In the genomic region with DNA sequence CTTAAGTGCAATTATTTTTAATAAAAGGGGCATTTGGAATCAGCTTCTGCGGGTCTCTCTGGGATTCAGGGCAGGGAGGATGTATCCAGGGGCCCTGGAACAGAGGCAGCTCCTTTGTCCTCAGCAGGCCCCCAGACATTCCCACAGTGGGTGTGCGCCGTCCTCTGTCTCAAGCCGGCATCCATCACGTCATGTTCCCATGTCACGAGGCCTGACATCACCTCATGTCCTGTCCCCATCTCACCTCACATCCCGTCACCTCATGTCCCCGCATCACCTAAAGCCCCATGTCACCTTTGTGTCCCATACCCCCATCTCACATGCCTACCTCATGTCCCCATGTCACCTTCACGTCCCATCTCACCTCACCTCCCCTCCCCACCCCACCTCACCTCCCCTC, we compare ENCODE assay signal across 24 cellular contexts. TPM values are rescaled to one million over a fixed set of nuclear protein-coding genes. Genes with fewer than 3 reads are reported as not detected.
DNase-seq lines count a peak whose midpoint lies in the region; ATAC-seq, FAIRE-seq and TF ChIP-seq lines count a peak whose summit lies in the region.
"Had no signal": no experiment of that assay in that cellular context is flagged by ENCODE, and none has a peak within 500 bp of the region (broad histone marks: within the 10 kb centered on the region; RNA-seq: fewer than 3 reads in every experiment).

No MANE protein-coding gene starts in this region.

- no peak overlapping the region for H3K27ac Mint-ChIP-seq in activated B cell treated with CpG ODN at 0.5 μM for 24 hours
- H3K27ac Mint-ChIP-seq: CD4-positive, alpha-beta T cell; GM23338; IgD-negative memory B cell had no signal

- H3K9me3 ChIP-seq in HepG2 (ENCODE audit: low read length) (no peaks in the 10 kb centered on the region), right lobe of liver (no peaks in the 10 kb centered on the region), kidney (ENCODE audit: control insufficient read depth in 1 of 2, low read length in 2 of 2) (no peaks in the 10 kb centered on the region), suprapubic skin (no peaks in the 10 kb centered on the region), SJCRH30 (replicated peaks) (peaks cover 4% of the 10 kb centered on the region; the same call in 1 of the 2 replicates)

- no peak overlapping the region for H2AFZ ChIP-seq in HepG2 (ENCODE audit: low read length)
- H2AFZ ChIP-seq: GM23338 had no signal

- POLR2A ChIA-PET in HepG2 (lab: Yijun Ruan, JAX) (interaction anchor here (1.0 kb wide), 1 partner anchor 18 kb away, joined by 3 read pairs; a partner anchor contains a TSS), activated B cell treated with CpG ODN at 0.5 μM for 24 hours (lab: Charles Lee) (no interaction called here)

- intact Hi-C loops in HepG2 (cut with micrococcal nuclease; ENCODE audit: unreplicated experiment), result no loop called here
- intact Hi-C loops in right lobe of liver (cut with DNase I), result no loop called here
- intact Hi-C loops in activated B cell treated with CpG ODN at 0.5 μM for 24 hours (cut with micrococcal nuclease), result no loop called here
- intact Hi-C loops in kidney (cut with DNase I), result no loop called here

- H3K9ac ChIP-seq in HepG2 (ENCODE audit: insufficient read depth, low read depth, low read length), result no peak overlapping the region
- no peak overlapping the region for H3K9ac ChIP-seq in kidney (ENCODE audit: low read length in 2 of 2)
- H3K9ac ChIP-seq: BLaER1 had no signal

- peaks cover 5% of the 10 kb centered on the region for H3K36me3 Mint-ChIP-seq in activated B cell treated with CpG ODN at 0.5 μM for 24 hours (ENCODE audit: low read depth)
- H3K36me3 Mint-ChIP-seq: IgD-negative memory B cell had no signal

- H3K36me3 ChIP-seq in HepG2 (replicated peaks in 1 of 2; ENCODE audit: control insufficient read depth in 1 of 2, insufficient read depth in 2 of 2, low read length in 2 of 2) (no peaks in the 10 kb centered on the region), right lobe of liver (no peaks in the 10 kb centered on the region), kidney (ENCODE audit: control insufficient read depth in 1 of 2, insufficient read depth in 2 of 2, low read length in 2 of 2) (no peaks in the 10 kb centered on the region), suprapubic skin (peaks cover 29% of the 10 kb centered on the region), SJCRH30 (no peaks in the 10 kb centered on the region)

- TF ChIP-seq POLR2A in HepG2 (IDR thresholded peaks at IDR 0.05; ENCODE audit: insufficient read depth in 1 of 2, low read depth in 2 of 2, low read length in 2 of 2), result no peak
- no peak for TF ChIP-seq POLR2A in right lobe of liver (IDR thresholded peaks at IDR 0.05)
- no peak for TF ChIP-seq POLR2A in suprapubic skin (IDR thresholded peaks at IDR 0.05)

- peaks cover 3% of the 10 kb centered on the region for H3K9me3 Mint-ChIP-seq in activated B cell treated with CpG ODN at 0.5 μM for 24 hours
- H3K9me3 Mint-ChIP-seq: CD4-positive, alpha-beta T cell; GM23338 had no signal

- H3K27ac ChIP-seq in HepG2 (ENCODE audit: extremely low read length, insufficient read depth, low read length) (no peak overlapping the region), right lobe of liver (no peak overlapping the region), kidney (ENCODE audit: low read depth in 2 of 2, low read length in 2 of 2) (no peak overlapping the region), suprapubic skin (no peak overlapping the region), SJCRH30 (no peak overlapping the region)
- H3K27ac ChIP-seq: BLaER1 had no signal

- no peak for DNase-seq in HepG2 (ENCODE audit: low spot score)
- DNase-seq in right lobe of liver, result no peak
- DNase-seq in activated B cell treated with CpG ODN at 0.5 μM for 24 hours, result peak; percentile 9
- DNase-seq in kidney, result peak; percentile 37
- DNase-seq in suprapubic skin (ENCODE audit: low spot score in 2 of 2), result peak; percentile 29 to 65
- DNase-seq in SJCRH30, result no peak
- DNase-seq in NCI-H2196 treated with DMSO at 0.1 percent for 48 hours (lab: John Stamatoyannopoulos, UW; ENCODE audit: unreplicated experiment), result no peak
- DNase-seq in stimulated activated CD4-positive, alpha-beta T cell treated with anti-CD3 and anti-CD28 coated beads, Interleukin-4, amount 100 ng/mL, for 24 hours, result no peak
- DNase-seq: CD4-positive, alpha-beta T cell; COR-L47; DMS153; Karpas-422; MV-4-11; NCI-H1105 treated with DMSO at 0.1 percent for 48 hours; NCI-H2029 treated with DMSO at 0.1 percent for 48 hours; NCI-H345; OCI-M1; Right ventricle myocardium superior had no signal

- TF ChIP-seq EP300 in HepG2 (IDR thresholded peaks at IDR 0.05; ENCODE audit: low read depth in 2 of 2, low read length in 2 of 2), result no peak
- no peak for TF ChIP-seq EP300 in HepG2 (CRISPR knock-in tag; IDR thresholded peaks at IDR 0.05; ENCODE audit: borderline replicate concordance)
- TF ChIP-seq EP300 in suprapubic skin (IDR thresholded peaks at IDR 0.05), result no peak

- in situ Hi-C loops in HepG2 (cut with HindIII; ENCODE audit: extremely low pct_ligation_motif_present, low pct_unique_long_range_greater_than_20kb), result loop anchor here (5.0 kb wide), 1 partner anchor 113 kb away; no protein-coding TSS in a partner anchor

- TF ChIP-seq CTCF in HepG2 (CRISPR knock-in tag; IDR thresholded peaks at IDR 0.05), result no peak
- TF ChIP-seq CTCF in right lobe of liver (IDR thresholded peaks at IDR 0.05), result no peak
- TF ChIP-seq CTCF in activated B cell treated with CpG ODN at 0.5 μM for 24 hours (IDR thresholded peaks at IDR 0.05), result no peak
- TF ChIP-seq CTCF in kidney (IDR thresholded peaks at IDR 0.05; ENCODE audit: borderline replicate concordance, extremely low read depth, insufficient read depth), result no peak
- TF ChIP-seq CTCF in suprapubic skin (IDR thresholded peaks at IDR 0.05), result no peak

- no peak for ATAC-seq in HepG2
- no peak for ATAC-seq in right lobe of liver
- no peak for ATAC-seq in activated B cell treated with CpG ODN at 0.5 μM for 24 hours (ENCODE audit: low read depth)
- ATAC-seq: GM23338, HCT116 had no signal

- H3K4me3 Mint-ChIP-seq in activated B cell treated with CpG ODN at 0.5 μM for 24 hours, result no peak overlapping the region
- H3K4me3 Mint-ChIP-seq: CD4-positive, alpha-beta T cell; GM23338; IgD-negative memory B cell had no signal

- H3K27me3 ChIP-seq in HepG2 (ENCODE audit: control insufficient read depth in 1 of 2, insufficient read depth in 2 of 2, low read length in 2 of 2) (no peaks in the 10 kb centered on the region; a peak in 1 of 5 replicates), right lobe of liver (no peaks in the 10 kb centered on the region), suprapubic skin (no peaks in the 10 kb centered on the region), SJCRH30 (peaks cover 6% of the 10 kb centered on the region; the same call in 1 of the 2 replicates)
- H3K27me3 ChIP-seq: BLaER1 had no signal

- no peaks in the 10 kb centered on the region for H3K4me1 Mint-ChIP-seq in activated B cell treated with CpG ODN at 0.5 μM for 24 hours
- H3K4me1 Mint-ChIP-seq: IgD-negative memory B cell had no signal

- no peak for TF ChIP-seq RAD21 in HepG2 (CRISPR knock-in tag; IDR thresholded peaks at IDR 0.05)

- no peaks in the 10 kb centered on the region for H3K27me3 Mint-ChIP-seq in activated B cell treated with CpG ODN at 0.5 μM for 24 hours
- H3K27me3 Mint-ChIP-seq: CD4-positive, alpha-beta T cell had no signal

- H3K4me3 ChIP-seq in HepG2 (replicated peaks in 1 of 3; ENCODE audit: insufficient read depth in 1 of 3, low read depth in 2 of 3, low read length in 3 of 3) (no peak overlapping the region), right lobe of liver (no peak overlapping the region), kidney (ENCODE audit: low read length in 2 of 2) (no peak overlapping the region), suprapubic skin (no peak overlapping the region), SJCRH30 (no peak overlapping the region)
- H3K4me3 ChIP-seq: BLaER1, GM23338 had no signal

- H3K79me2 ChIP-seq in HepG2 (ENCODE audit: insufficient read depth, low read length), result no peaks in the 10 kb centered on the region

- 93% methylated on average over 9 of the region's 9 CpGs for WGBS in HepG2 (ENCODE audit: low lambda C conversion rate)
- 81% methylated on average over 5 of the region's 9 CpGs for WGBS in right lobe of liver (ENCODE audit: insufficient coverage, low coverage, low lambda C conversion rate, missing lambda C conversion rate)
- 91% methylated on average over 9 of the region's 9 CpGs for WGBS in suprapubic skin

- BruUV-seq in HepG2 (replicated peaks; lab: Mats Ljungman, UMichigan), result no TSS peak

- no peaks in the 10 kb centered on the region for H4K20me1 ChIP-seq in HepG2 (ENCODE audit: insufficient read depth, low read length)
- H4K20me1 ChIP-seq: BLaER1 had no signal

- no peak for FAIRE-seq in HepG2 (lab: Jason Lieb, UNC)
- FAIRE-seq in kidney (lab: Jason Lieb, UNC), result no peak
- FAIRE-seq: GM12892, RCC 7860 had no signal

- no peak overlapping the region for H3K4me2 ChIP-seq in HepG2 (ENCODE audit: low read depth, low read length)
- H3K4me2 ChIP-seq: GM23338 had no signal

- CTCF ChIA-PET in HepG2 (lab: Yijun Ruan, JAX; ENCODE audit: low intra/inter-chr PET ratio, low total read pairs), result no interaction called here
- CTCF ChIA-PET in activated B cell treated with CpG ODN at 0.5 μM for 24 hours (lab: Charles Lee), result no interaction called here

- H3K4me1 ChIP-seq in HepG2 (ENCODE audit: insufficient read depth, low read length) (peaks cover 13% of the 10 kb centered on the region), right lobe of liver (no peaks in the 10 kb centered on the region), kidney (ENCODE audit: control insufficient read depth in 1 of 2, insufficient read depth in 1 of 2, low read depth in 1 of 2, low read length in 2 of 2) (peaks cover 0 to 4% of the 10 kb centered on the region in 2 donors), suprapubic skin (peaks cover 4% of the 10 kb centered on the region), SJCRH30 (peaks cover 20% of the 10 kb centered on the region)

RNA-seq across cellular contexts. Expression of a gene that starts 18.5 kb away (rescaled TPM):
- total RNA-seq in HepG2 (2016; rRNA removed; fragmentation: Illumina TruSeq; extraction: Trizol) (13.4 and 36.4 TPM in 2 replicates), right lobe of liver (10 to 100 TPM; 42.7 to 94.1 (median 71.0) TPM), activated B cell treated with CpG ODN at 0.5 μM for 24 hours (19.6 and 20.2 TPM in 2 replicates), kidney (62.3 TPM), suprapubic skin (10 to 100 TPM; 39.4 to 59.9 (median 45.3) TPM)
- total RNA-seq in HepG2 (2016; cell fraction: cytosol; rRNA removed; fragmentation: Illumina TruSeq; extraction: Trizol; ENCODE audit: low read depth), result 13.8 and 16.4 TPM in 2 replicates
- 12.1 and 36.9 TPM in 2 replicates for total RNA-seq in HepG2 (2016; cell fraction: insoluble cytoplasmic fraction; rRNA removed; fragmentation: Illumina TruSeq; extraction: Trizol)
- total RNA-seq in HepG2 (2016; cell fraction: membrane; rRNA removed; fragmentation: Illumina TruSeq; extraction: Trizol), result 20.3 and 20.7 TPM in 2 replicates
- 47.6 and 57.6 TPM in 2 replicates for total RNA-seq in HepG2 (2016; cell fraction: nucleus; rRNA removed; fragmentation: Illumina TruSeq; extraction: Trizol)
- polyA plus RNA-seq in HepG2 (2011; rRNA removed) (21.6 and 23.6 TPM in 2 replicates), kidney (ENCODE audit: insufficient read depth, low read depth, low replicate concordance) (78.7 TPM)
- 16.3 and 29.8 TPM in 2 replicates for polyA plus RNA-seq in HepG2 (2011; cell fraction: cytosol; rRNA removed)
- 231 and 320 TPM in 2 replicates for polyA plus RNA-seq in HepG2 (2011; cell fraction: nucleus; rRNA removed)
- 50.7 and 73.8 TPM in 2 replicates for polyA plus RNA-seq in HepG2 (2012)
- 11.3 and 13.9 TPM in 2 replicates for polyA plus RNA-seq in HepG2 (2016; cell fraction: cytosol; fragmentation: Illumina TruSeq; extraction: Trizol; ENCODE audit: low read depth)
- polyA plus RNA-seq in HepG2 (2016; cell fraction: insoluble cytoplasmic fraction; fragmentation: Illumina TruSeq; extraction: Trizol; ENCODE audit: low read depth), result 16.7 and 22.9 TPM in 2 replicates
- 13.9 and 14.3 TPM in 2 replicates for polyA plus RNA-seq in HepG2 (2016; cell fraction: membrane; fragmentation: Illumina TruSeq; extraction: Trizol; ENCODE audit: low read depth)
- polyA plus RNA-seq in HepG2 (2016; cell fraction: nucleus; fragmentation: Illumina TruSeq; extraction: Trizol; ENCODE audit: insufficient read depth, low read depth), result 136 and 145 TPM in 2 replicates
- polyA minus RNA-seq in HepG2 (2011; rRNA and poly(A)+ RNA removed; ENCODE audit: low replicate concordance), result 7.2 and 27.1 TPM in 2 replicates
- 22.9 and 24.2 TPM in 2 replicates for polyA minus RNA-seq in HepG2 (2011; cell fraction: cytosol; rRNA and poly(A)+ RNA removed)
- 20.3 and 21.2 TPM in 2 replicates for polyA minus RNA-seq in HepG2 (2011; cell fraction: nucleus; rRNA and poly(A)+ RNA removed)
- total RNA-seq in SJCRH30 (2014; rRNA removed; shearing (Covaris generic)), result 17.5 and 23.1 TPM in 2 replicates

RNA-seq across cellular contexts. Expression of a gene that starts 27.1 kb away (rescaled TPM):
- total RNA-seq in HepG2 (2016; rRNA removed; fragmentation: Illumina TruSeq; extraction: Trizol), result 187 and 239 TPM in 2 replicates
- total RNA-seq in HepG2 (2016; cell fraction: cytosol; rRNA removed; fragmentation: Illumina TruSeq; extraction: Trizol; ENCODE audit: low read depth), result 22.3 and 28.3 TPM in 2 replicates
- 185 and 243 TPM in 2 replicates for total RNA-seq in HepG2 (2016; cell fraction: insoluble cytoplasmic fraction; rRNA removed; fragmentation: Illumina TruSeq; extraction: Trizol)
- 36.4 and 40.0 TPM in 2 replicates for total RNA-seq in HepG2 (2016; cell fraction: membrane; rRNA removed; fragmentation: Illumina TruSeq; extraction: Trizol)
- 83.4 and 83.5 TPM in 2 replicates for total RNA-seq in HepG2 (2016; cell fraction: nucleus; rRNA removed; fragmentation: Illumina TruSeq; extraction: Trizol)
- 121 and 145 TPM in 2 replicates for polyA plus RNA-seq in HepG2 (2011; rRNA removed)
- polyA plus RNA-seq in HepG2 (2011; cell fraction: cytosol; rRNA removed), result 103 and 117 TPM in 2 replicates
- polyA plus RNA-seq in HepG2 (2011; cell fraction: nucleus; rRNA removed), result 77.0 and 103 TPM in 2 replicates
- 104 and 124 TPM in 2 replicates for polyA plus RNA-seq in HepG2 (2012)
- 8.3 and 9.0 TPM in 2 replicates for polyA plus RNA-seq in HepG2 (2016; cell fraction: cytosol; fragmentation: Illumina TruSeq; extraction: Trizol; ENCODE audit: low read depth)
- polyA plus RNA-seq in HepG2 (2016; cell fraction: insoluble cytoplasmic fraction; fragmentation: Illumina TruSeq; extraction: Trizol; ENCODE audit: low read depth), result 233 and 236 TPM in 2 replicates
- 19.8 and 20.6 TPM in 2 replicates for polyA plus RNA-seq in HepG2 (2016; cell fraction: membrane; fragmentation: Illumina TruSeq; extraction: Trizol; ENCODE audit: low read depth)
- 120 and 131 TPM in 2 replicates for polyA plus RNA-seq in HepG2 (2016; cell fraction: nucleus; fragmentation: Illumina TruSeq; extraction: Trizol; ENCODE audit: insufficient read depth, low read depth)
- 54.2 and 110 TPM in 2 replicates for polyA minus RNA-seq in HepG2 (2011; rRNA and poly(A)+ RNA removed; ENCODE audit: low replicate concordance)
- 55.3 and 55.4 TPM in 2 replicates for polyA minus RNA-seq in HepG2 (2011; cell fraction: cytosol; rRNA and poly(A)+ RNA removed)
- 61.8 and 65.1 TPM in 2 replicates for polyA minus RNA-seq in HepG2 (2011; cell fraction: nucleus; rRNA and poly(A)+ RNA removed)
- total RNA-seq in right lobe of liver, result 10 to 100 TPM; 21.6 to 41.7 (median 32.2) TPM
- total RNA-seq in activated B cell treated with CpG ODN at 0.5 μM for 24 hours, result 84.0 and 88.1 TPM in 2 replicates
- 75.0 TPM for total RNA-seq in kidney
- polyA plus RNA-seq in kidney (ENCODE audit: insufficient read depth, low read depth, low replicate concordance), result 63.6 TPM
- 10 to 100 TPM; 59.8 to 69.2 (median 65.7) TPM for total RNA-seq in suprapubic skin
- total RNA-seq in SJCRH30 (2014; rRNA removed; shearing (Covaris generic)), result 362 and 371 TPM in 2 replicates

RNA-seq across cellular contexts. Expression of a gene that starts 50.0 kb away (rescaled TPM):
- total RNA-seq in HepG2 (2016; rRNA removed; fragmentation: Illumina TruSeq; extraction: Trizol) (0.11 TPM in 1 of 2 replicates, not detected in the other), right lobe of liver (under 1 TPM in 3 of 6 experiments, not detected in 3; 0.20 to 0.29 (median 0.22) TPM), activated B cell treated with CpG ODN at 0.5 μM for 24 hours (not detected in 2 replicates), kidney (1.7 TPM), suprapubic skin (10 to 100 TPM; 32.1 to 92.5 (median 45.3) TPM)
- total RNA-seq in HepG2 (2016; cell fraction: cytosol; rRNA removed; fragmentation: Illumina TruSeq; extraction: Trizol; ENCODE audit: low read depth), result not detected in 2 replicates
- 0.06 TPM in 1 of 2 replicates, not detected in the other for total RNA-seq in HepG2 (2016; cell fraction: insoluble cytoplasmic fraction; rRNA removed; fragmentation: Illumina TruSeq; extraction: Trizol)
- total RNA-seq in HepG2 (2016; cell fraction: membrane; rRNA removed; fragmentation: Illumina TruSeq; extraction: Trizol), result not detected in 2 replicates
- not detected in 2 replicates for total RNA-seq in HepG2 (2016; cell fraction: nucleus; rRNA removed; fragmentation: Illumina TruSeq; extraction: Trizol)
- polyA plus RNA-seq in HepG2 (2011; rRNA removed) (0.03 TPM in 1 of 2 replicates, not detected in the other), kidney (ENCODE audit: insufficient read depth, low read depth, low replicate concordance) (0.17 TPM)
- not detected in 2 replicates for polyA plus RNA-seq in HepG2 (2011; cell fraction: cytosol; rRNA removed)
- polyA plus RNA-seq in HepG2 (2011; cell fraction: nucleus; rRNA removed), result 0.05 and 0.11 TPM in 2 replicates
- polyA plus RNA-seq in HepG2 (2012), result 0.16 and 0.19 TPM in 2 replicates
- polyA plus RNA-seq in HepG2 (2016; cell fraction: cytosol; fragmentation: Illumina TruSeq; extraction: Trizol; ENCODE audit: low read depth), result not detected in 2 replicates
- polyA plus RNA-seq in HepG2 (2016; cell fraction: insoluble cytoplasmic fraction; fragmentation: Illumina TruSeq; extraction: Trizol; ENCODE audit: low read depth), result not detected in 2 replicates
- polyA plus RNA-seq in HepG2 (2016; cell fraction: membrane; fragmentation: Illumina TruSeq; extraction: Trizol; ENCODE audit: low read depth), result not detected in 2 replicates
- polyA plus RNA-seq in HepG2 (2016; cell fraction: nucleus; fragmentation: Illumina TruSeq; extraction: Trizol; ENCODE audit: insufficient read depth, low read depth), result 0.21 TPM in 1 of 2 replicates, not detected in the other
- 0.22 and 5.5 TPM in 2 replicates for polyA minus RNA-seq in HepG2 (2011; rRNA and poly(A)+ RNA removed; ENCODE audit: low replicate concordance)
- not detected in 2 replicates for polyA minus RNA-seq in HepG2 (2011; cell fraction: cytosol; rRNA and poly(A)+ RNA removed)
- polyA minus RNA-seq in HepG2 (2011; cell fraction: nucleus; rRNA and poly(A)+ RNA removed), result not detected in 2 replicates
- total RNA-seq in SJCRH30 (2014; rRNA removed; shearing (Covaris generic)), result 0.32 and 0.33 TPM in 2 replicates
- total RNA-seq: CD4-positive, alpha-beta T cell; Right ventricle myocardium superior had no signal
- polyA plus RNA-seq: IgD-negative memory B cell had no signal

Comparison
In these comparisons a context has a peak if more than half of its experiments do, and no peak if none do; other contexts are left out.
1. DNase-seq: peak in activated B cell treated with CpG ODN at 0.5 μM for 24 hours (single experiment), kidney (single experiment) and suprapubic skin (2 of 2); none in HepG2 (single experiment), right lobe of liver (0 of 3), SJCRH30 (0 of 2), NCI-H2196 treated with DMSO at 0.1 percent for 48 hours (single experiment) and stimulated activated CD4-positive, alpha-beta T cell treated with anti-CD3 and anti-CD28 coated beads, Interleukin-4, amount 100 ng/mL, for 24 hours (single experiment).
2. RNA of a gene that starts 50.0 kb away (total RNA-seq): 32.1 to 92.5 TPM in suprapubic skin; 1.7 TPM in kidney (single experiment), 0.32 to 0.33 TPM in SJCRH30, 0.20 to 0.29 TPM in right lobe of liver, 0.06 to 0.11 TPM in HepG2 and not detected in activated B cell treated with CpG ODN at 0.5 μM for 24 hours; every median in the first group is over 10 times any median in the second.